Comparison of ENCODE assay signal across 1 cellular context in the genomic region with DNA sequence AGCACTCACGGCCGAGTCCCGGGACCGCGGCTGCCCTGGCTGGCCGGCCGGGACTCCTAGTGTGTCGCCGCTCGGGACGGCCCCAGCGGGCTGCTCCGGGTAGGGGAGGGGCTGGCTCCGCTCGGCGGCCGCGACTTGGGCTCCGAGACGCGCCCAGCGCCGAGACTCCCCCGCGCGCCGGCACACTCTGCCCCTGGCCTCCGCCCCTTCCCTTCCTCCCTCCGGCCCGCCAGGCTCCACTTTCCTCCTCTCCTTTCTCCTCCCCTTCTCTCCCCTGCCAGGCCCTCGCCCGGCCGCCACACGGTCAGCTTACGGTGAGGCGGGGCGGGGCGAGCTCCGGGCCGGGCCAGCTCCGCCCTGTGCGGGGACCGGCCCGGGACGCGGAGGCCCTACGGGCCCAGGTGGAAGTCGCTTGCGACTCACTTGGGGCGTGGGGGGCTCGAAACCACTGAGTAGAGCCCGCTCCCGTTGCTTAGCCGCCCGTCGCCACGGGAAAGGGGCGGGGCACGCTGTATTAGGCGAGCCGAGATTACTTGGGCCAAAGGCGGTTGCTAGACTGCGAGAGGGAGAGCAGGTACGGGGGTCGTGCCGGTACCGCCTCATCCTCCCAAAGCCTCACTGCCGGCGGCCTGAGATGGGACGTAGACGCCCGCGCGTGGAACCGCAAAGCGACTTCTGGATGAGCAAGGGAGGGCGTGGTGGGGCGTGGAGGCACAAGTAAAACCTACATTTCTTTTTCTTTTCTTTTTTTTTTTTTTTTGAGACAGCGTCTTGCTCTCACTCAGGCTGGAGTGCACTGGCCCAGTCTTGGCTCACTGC.
TF ChIP-seq lines count a peak whose summit lies in the region.

A gene with protein sequence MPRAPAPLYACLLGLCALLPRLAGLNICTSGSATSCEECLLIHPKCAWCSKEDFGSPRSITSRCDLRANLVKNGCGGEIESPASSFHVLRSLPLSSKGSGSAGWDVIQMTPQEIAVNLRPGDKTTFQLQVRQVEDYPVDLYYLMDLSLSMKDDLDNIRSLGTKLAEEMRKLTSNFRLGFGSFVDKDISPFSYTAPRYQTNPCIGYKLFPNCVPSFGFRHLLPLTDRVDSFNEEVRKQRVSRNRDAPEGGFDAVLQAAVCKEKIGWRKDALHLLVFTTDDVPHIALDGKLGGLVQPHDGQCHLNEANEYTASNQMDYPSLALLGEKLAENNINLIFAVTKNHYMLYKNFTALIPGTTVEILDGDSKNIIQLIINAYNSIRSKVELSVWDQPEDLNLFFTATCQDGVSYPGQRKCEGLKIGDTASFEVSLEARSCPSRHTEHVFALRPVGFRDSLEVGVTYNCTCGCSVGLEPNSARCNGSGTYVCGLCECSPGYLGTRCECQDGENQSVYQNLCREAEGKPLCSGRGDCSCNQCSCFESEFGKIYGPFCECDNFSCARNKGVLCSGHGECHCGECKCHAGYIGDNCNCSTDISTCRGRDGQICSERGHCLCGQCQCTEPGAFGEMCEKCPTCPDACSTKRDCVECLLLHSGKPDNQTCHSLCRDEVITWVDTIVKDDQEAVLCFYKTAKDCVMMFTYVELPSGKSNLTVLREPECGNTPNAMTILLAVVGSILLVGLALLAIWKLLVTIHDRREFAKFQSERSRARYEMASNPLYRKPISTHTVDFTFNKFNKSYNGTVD (minus strand): TSS at position 189 of the 819 bp plus-strand sequence. CDS start 365 bp downstream, outside the sequence.

TF ChIP-seq in GM12878, 131 proteins besides CTCF, POLR2A, EP300 and RAD21 (continued from another document):
- TF ChIP-seq RB1 (IDR thresholded peaks at IDR 0.05; ENCODE audit: borderline replicate concordance) (0 out of 2 replicates have a peak, but pooled peaks have one; percentile 46), ZNF384 (IDR thresholded peaks at IDR 0.05; ENCODE audit: borderline replicate concordance, low read depth, low read length) (no peak), ATF7 (IDR thresholded peaks at IDR 0.05; ENCODE audit: low read depth) (no peak), LARP7 (IDR thresholded peaks at IDR 0.05) (peak; percentile 39; the same call in 1 of the 2 replicates), SIN3A (IDR thresholded peaks at IDR 0.05; ENCODE audit: low read depth, low read length) (no peak), ZNF217 (IDR thresholded peaks at IDR 0.05) (no peak), HDAC6 (IDR thresholded peaks at IDR 0.05; ENCODE audit: unreplicated experiment) (peak; percentile 43)
